ENCODE assay signal across 14 cellular contexts in genomic region chr7:100886142-100886935, GRCh38. TPM values are rescaled to one million over a fixed set of nuclear protein-coding genes. Genes with fewer than 3 reads are reported as not detected.
DNase-seq lines count a peak whose midpoint lies in the region; ATAC-seq and TF ChIP-seq lines count a peak whose summit lies in the region.
"Had no signal": no experiment of that assay in that cellular context is flagged by ENCODE, and none has a peak within 500 bp of the region (broad histone marks: within the 10 kb centered on the region; RNA-seq: fewer than 3 reads in every experiment).

No MANE protein-coding gene starts in this region.

- POLR2A ChIA-PET in CD8-positive, alpha-beta T cell (lab: Charles Lee), result interaction anchor here (7.8 kb wide), 1 partner anchor 11 kb away, joined by 106 read pairs; the partner anchor contains the start of gene SRRT
- POLR2A ChIA-PET in WTC11 (lab: Charles Lee) (interaction anchor here (0.5 to 6.2 kb wide), 4 partner anchors 11 to 348 kb away, joined by 3 to 71 read pairs (median 3); partner anchors contain the start of genes PLOD3 and SRRT), HEK293T (lab: Yijun Ruan, JAX) (interaction anchor here (7.4 kb wide), 1 partner anchor 11 kb away, joined by 158 read pairs; the partner anchor contains the start of gene SRRT)

- no peak for ATAC-seq in CD8-positive, alpha-beta T cell
- no peak for ATAC-seq in WTC11

- H3K4me3 ChIP-seq in CD8-positive, alpha-beta T cell (ENCODE audit: low read depth, low read length), result no peak overlapping the region
- peak overlapping the region; percentile 15; the same call in 1 of the 2 replicates for H3K4me3 ChIP-seq in iPS-18c (ENCODE audit: insufficient read depth, low read depth, low read length)

- H3K36me3 ChIP-seq in CD8-positive, alpha-beta T cell (ENCODE audit: insufficient read depth, low read length), result peaks cover 51% of the 10 kb centered on the region

- TF ChIP-seq CTCF in 22Rv1 (IDR thresholded peaks at IDR 0.05) (no peak), WTC11 (IDR thresholded peaks at IDR 0.05) (no peak)
- no peak for TF ChIP-seq CTCF in CD8-positive, alpha-beta T cell (IDR thresholded peaks at IDR 0.05)

- no peaks in the 10 kb centered on the region for H3K9me3 ChIP-seq in CD8-positive, alpha-beta T cell (ENCODE audit: low read length)
- H3K9me3 ChIP-seq in iPS-18c (ENCODE audit: control insufficient read depth, insufficient read depth, low read length), result peaks cover 4% of the 10 kb centered on the region

- peaks cover 39% of the 10 kb centered on the region for H3K4me1 ChIP-seq in CD8-positive, alpha-beta T cell (ENCODE audit: insufficient read depth, low read length)

- H3K27ac Mint-ChIP-seq in CD8-positive, alpha-beta T cell, result peak overlapping the region; percentile 98
- peak overlapping the region; percentile 70; the same call in 1 of the 2 replicates for H3K27ac Mint-ChIP-seq in WTC11

- no peak for DNase-seq in CD8-positive, alpha-beta T cell
- no peak for DNase-seq in WTC11 (ENCODE audit: low spot score)
- no peak for DNase-seq in stimulated activated naive CD4-positive, alpha-beta T cell treated with Interleukin-2 at 50 U/mL for 16 hours (lab: John Stamatoyannopoulos, UW)
- DNase-seq in DMS53 (lab: John Stamatoyannopoulos, UW), result no peak
- DNase-seq in HK-2 (ENCODE audit: unreplicated experiment), result no peak
- DNase-seq in HEK293T (ENCODE audit: extremely low spot score), result no peak
- DNase-seq: C1 segment of cervical spinal cord; cerebellar nuclear complex; midbrain; NCI-H1105; NCI-H510A treated with DMSO at 0.1 percent for 48 hours; stimulated activated CD4-positive, alpha-beta T cell treated with anti-CD3 and anti-CD28 coated beads, Interleukin-4, amount 100 ng/mL, for 4 hours had no signal

- peak overlapping the region; percentile 64 for H3K4me3 Mint-ChIP-seq in CD8-positive, alpha-beta T cell
- H3K4me3 Mint-ChIP-seq in WTC11, result no peak overlapping the region

- CTCF ChIA-PET in CD8-positive, alpha-beta T cell (lab: Charles Lee), result interaction anchor here (1.1 to 4.1 kb wide), 3 partner anchors 10 to 87 kb away, joined by 3 to 27 read pairs (median 11); partner anchors contain the start of genes SLC12A9 and SRRT
- CTCF ChIA-PET in WTC11 (lab: Charles Lee), result interaction anchor here (1.0 to 2.1 kb wide), 4 partner anchors 11 to 86 kb away, joined by 3 to 6 read pairs (median 5); partner anchors contain the start of gene SRRT
- CTCF ChIA-PET in HEK293T (lab: Yijun Ruan, JAX), result no interaction called here

- peaks cover under 1% of the 10 kb centered on the region for H3K27me3 Mint-ChIP-seq in CD8-positive, alpha-beta T cell (ENCODE audit: low read depth)
- no peaks in the 10 kb centered on the region for H3K27me3 Mint-ChIP-seq in WTC11 (ENCODE audit: low read depth)

- H3K4me1 Mint-ChIP-seq in CD8-positive, alpha-beta T cell (ENCODE audit: low read depth), result peaks cover 52% of the 10 kb centered on the region
- peaks cover 31% of the 10 kb centered on the region for H3K4me1 Mint-ChIP-seq in WTC11

- H3K27me3 ChIP-seq in CD8-positive, alpha-beta T cell (ENCODE audit: insufficient read depth, low read length), result no peaks in the 10 kb centered on the region

- H3K9me3 Mint-ChIP-seq in CD8-positive, alpha-beta T cell, result no peaks in the 10 kb centered on the region
- no peaks in the 10 kb centered on the region for H3K9me3 Mint-ChIP-seq in WTC11

- peaks cover 70% of the 10 kb centered on the region for H3K36me3 Mint-ChIP-seq in CD8-positive, alpha-beta T cell
- peaks cover 70% of the 10 kb centered on the region for H3K36me3 Mint-ChIP-seq in WTC11

- H3K27ac ChIP-seq in 22Rv1, result peak overlapping the region; percentile 99
- no peak overlapping the region for H3K27ac ChIP-seq in CD8-positive, alpha-beta T cell (ENCODE audit: low read depth, low read length)

- intact Hi-C loops in CD8-positive, alpha-beta T cell (cut with DNase I, micrococcal nuclease), result no loop called here

TF ChIP-seq in WTC11, 78 proteins besides CTCF, POLR2A, EP300 and RAD21:
- TF ChIP-seq ATF1 (CRISPR knock-in tag; IDR thresholded peaks at IDR 0.05) (0 out of 2 replicates have a peak, but pooled peaks have one; percentile 43), FOXJ3 (CRISPR knock-in tag; IDR thresholded peaks at IDR 0.05; ENCODE audit: borderline replicate concordance) (no peak)

TF ChIP-seq in HEK293T, 16 proteins besides CTCF, POLR2A, EP300 and RAD21:
- TF ChIP-seq ARNT (IDR thresholded peaks at IDR 0.05), result no peak
TF ChIP-seq in HEK293T: peak in this region for 0.

RNA-seq across cellular contexts. Expression of gene UFSP1, which starts 3.2 kb away (rescaled TPM):
- total RNA-seq in CD8-positive, alpha-beta T cell, result 1 to 10 TPM; 2.1 TPM
- 3.9 to 4.8 TPM (median 4.6 TPM) in 3 replicates for total RNA-seq in WTC11 (2021)

RNA-seq across cellular contexts. Expression of gene ACHE, which starts 9.3 kb away (rescaled TPM):
- total RNA-seq in CD8-positive, alpha-beta T cell, result 1 to 10 TPM; 7.7 to 9.1 TPM
- total RNA-seq in WTC11 (2021), result 6.4 to 7.7 TPM (median 6.6 TPM) in 3 replicates

RNA-seq across cellular contexts. Expression of gene SRRT, which starts 11.4 kb away (rescaled TPM):
- 100 to 1,000 TPM; 491 to 496 TPM for total RNA-seq in CD8-positive, alpha-beta T cell
- total RNA-seq in WTC11 (2021), result 209 to 238 TPM (median 233 TPM) in 3 replicates

RNA-seq across cellular contexts. Expression of gene TRIP6, which starts 19.2 kb away (rescaled TPM):
- 1 to 10 TPM; 3.9 to 4.1 TPM for total RNA-seq in CD8-positive, alpha-beta T cell
- 128 to 140 TPM (median 130 TPM) in 3 replicates for total RNA-seq in WTC11 (2021)

RNA-seq across cellular contexts. Expression of gene SLC12A9, which starts 33.8 kb away (rescaled TPM):
- total RNA-seq in CD8-positive, alpha-beta T cell, result 10 to 100 TPM; 23.4 to 26.6 TPM
- 32.6 to 39.3 TPM (median 34.1 TPM) in 3 replicates for total RNA-seq in WTC11 (2021)
